In genomic region chr9:37730840-37731239, GRCh38 we compare ENCODE assay signal across 16 cellular contexts. TPM values are rescaled to one million over a fixed set of nuclear protein-coding genes. Genes with fewer than 3 reads are reported as not detected.
DNase-seq lines count a peak whose midpoint lies in the region; ATAC-seq, FAIRE-seq and TF ChIP-seq lines count a peak whose summit lies in the region.
"Had no signal": no experiment of that assay in that cellular context is flagged by ENCODE, and none has a peak within 500 bp of the region (broad histone marks: within the 10 kb centered on the region; RNA-seq: fewer than 3 reads in every experiment).

No MANE protein-coding gene starts in this region.

- no peak overlapping the region for H2AFZ ChIP-seq in GM23338
- no peak overlapping the region for H2AFZ ChIP-seq in K562 (ENCODE audit: low read depth, low read length)

- no peak for TF ChIP-seq EP300 in K562 (IDR thresholded peaks at IDR 0.05; ENCODE audit: low read length)

- no peaks in the 10 kb centered on the region for H3K79me2 ChIP-seq in GM23338 (replicated peaks; ENCODE audit: insufficient read depth)
- no peaks in the 10 kb centered on the region for H3K79me2 ChIP-seq in K562 (ENCODE audit: control insufficient read depth, insufficient read depth, low read length)

- no peaks in the 10 kb centered on the region for H3F3A ChIP-seq in GM23338 (replicated peaks; ENCODE audit: low read depth)

- CTCF ChIA-PET in K562 (lab: Yijun Ruan, JAX; ENCODE audit: low intra/inter-chr PET ratio): no interaction called here

- H3K9ac ChIP-seq in HUES48 (ENCODE audit: low read depth, low read length) (no peak overlapping the region), K562 (ENCODE audit: insufficient read depth in 1 of 2, low read depth in 2 of 2, low read length in 2 of 2) (no peak overlapping the region)

- H4K20me1 ChIP-seq in GM23338 (replicated peaks; ENCODE audit: insufficient read depth) (no peaks in the 10 kb centered on the region), K562 (replicated peaks; ENCODE audit: control insufficient read depth, insufficient read depth, low read length) (no peaks in the 10 kb centered on the region; the same call in 1 of the 2 replicates)

- H3K4me1 ChIP-seq in GM23338 (ENCODE audit: insufficient read depth) (no peaks in the 10 kb centered on the region), HUES48 (ENCODE audit: control insufficient read depth, insufficient read depth, low read length) (no peaks in the 10 kb centered on the region; the same call in 1 of the 2 replicates), K562 (replicated peaks in 1 of 2; ENCODE audit: control insufficient read depth in 2 of 2, insufficient read depth in 2 of 2, low read length in 2 of 2) (no peaks in the 10 kb centered on the region)
- H3K4me1 ChIP-seq: A549, Caco-2 had no signal

- H3K4me2 ChIP-seq in GM23338: no peak overlapping the region
- no peak overlapping the region for H3K4me2 ChIP-seq in K562 (ENCODE audit: insufficient read depth, low read length)
- H3K4me2 ChIP-seq: A549 had no signal

- BruUV-seq in K562 (replicated peaks; lab: Mats Ljungman, UMichigan): no TSS peak

- DNase-seq in GM23338 (ENCODE audit: low spot score) (no peak), K562 (ENCODE audit: extremely low read depth in 1 of 4, low spot score in 3 of 4) (no peak), iPS-NIHi11 (ENCODE audit: low spot score) (peak; percentile 41), NCI-H2029 treated with DMSO at 0.1 percent for 48 hours (lab: John Stamatoyannopoulos, UW) (no peak), T-helper 2 cell (no peak)
- no peak for DNase-seq in activated CD4-positive, alpha-beta T cell treated with anti-CD3 and anti-CD28 coated beads, Interleukin-2, amount 50 U/mL, for 4 hours
- DNase-seq: BE2C; Caco-2; CD8-positive, alpha-beta memory T cell; DMS53; GF-D8 had no signal

- H3K36me3 Mint-ChIP-seq in GM23338 (ENCODE audit: low read depth): no peaks in the 10 kb centered on the region
- H3K36me3 Mint-ChIP-seq: CD8-positive, alpha-beta memory T cell had no signal

- H3K9me3 ChIP-seq in HUES48 (ENCODE audit: control insufficient read depth, insufficient read depth, low read length) (no peaks in the 10 kb centered on the region), K562 (replicated peaks; ENCODE audit: control insufficient read depth, insufficient read depth, low read depth, low read length) (no peaks in the 10 kb centered on the region)
- H3K9me3 ChIP-seq: A549, BE2C, Caco-2 had no signal

- H3K9me3 Mint-ChIP-seq in GM23338: no peaks in the 10 kb centered on the region
- H3K9me3 Mint-ChIP-seq: CD8-positive, alpha-beta memory T cell had no signal

- H3K27ac ChIP-seq in GM23338 (ENCODE audit: low read depth) (no peak overlapping the region), HUES48 (ENCODE audit: low read depth, low read length) (peak overlapping the region; percentile 15), K562 (ENCODE audit: extremely low read depth, low read depth, low read length) (no peak overlapping the region)
- H3K27ac ChIP-seq: A549, HL-60 had no signal

- POLR2A ChIA-PET in K562 (lab: Yijun Ruan, JAX): interaction anchor here (0.6 kb wide), 1 partner anchor 290 kb away, joined by 4 read pairs; no protein-coding TSS in a partner anchor

- ATAC-seq in GM23338 (peak; percentile 81), K562 (no peak)
- ATAC-seq: A549, HCT116 had no signal

- no peak for TF ChIP-seq RAD21 in K562 (CRISPR knock-in tag; conservative IDR thresholded peaks at IDR 0.05 in 1 of 2, IDR thresholded peaks at IDR 0.05 in 1 of 2)

- H3K27me3 Mint-ChIP-seq in GM23338 (ENCODE audit: insufficient read depth, low read depth, poor library complexity): peaks cover 3% of the 10 kb centered on the region

- H3K36me3 ChIP-seq in GM23338 (ENCODE audit: insufficient read depth) (no peaks in the 10 kb centered on the region), HUES48 (ENCODE audit: control insufficient read depth, insufficient read depth, low read length) (no peaks in the 10 kb centered on the region), K562 (ENCODE audit: control insufficient read depth, insufficient read depth, low read length) (no peaks in the 10 kb centered on the region)
- H3K36me3 ChIP-seq: BE2C had no signal

- H3K27ac Mint-ChIP-seq in GM23338: no peak overlapping the region

- no peaks in the 10 kb centered on the region for H3K9me1 ChIP-seq in K562 (ENCODE audit: control insufficient read depth, insufficient read depth, low read length)

- H3K27me3 ChIP-seq in GM23338 (ENCODE audit: insufficient read depth) (no peaks in the 10 kb centered on the region), HUES48 (ENCODE audit: control insufficient read depth, insufficient read depth, low read length) (peaks cover 4% of the 10 kb centered on the region; the same call in 1 of the 2 replicates), K562 (ENCODE audit: control insufficient read depth in 2 of 2, insufficient read depth in 2 of 2, low read length in 2 of 2) (peaks cover 61 to 72% of the 10 kb centered on the region in 2 experiments)
- H3K27me3 ChIP-seq: BE2C had no signal

- in situ Hi-C loops in K562 (cut with MboI): loop anchor here (25.0 kb wide), 1 partner anchor 631 kb away; no protein-coding TSS in a partner anchor

- no peak for TF ChIP-seq POLR2A in K562 (conservative IDR thresholded peaks at IDR 0.05)

- intact Hi-C loops in K562 (cut with micrococcal nuclease): no loop called here

- H3K4me3 ChIP-seq in GM23338 (no peak overlapping the region), HUES48 (ENCODE audit: low read depth, low read length) (no peak overlapping the region), K562 (no peak overlapping the region)
- H3K4me3 ChIP-seq: A549 had no signal

- no peak for FAIRE-seq in K562 (lab: Jason Lieb, UNC)
- FAIRE-seq: A549, GM19239 had no signal

- no peak overlapping the region for H3K4me3 Mint-ChIP-seq in GM23338
- H3K4me3 Mint-ChIP-seq: CD8-positive, alpha-beta memory T cell had no signal

- H3K9me2 ChIP-seq in GM23338 (ENCODE audit: insufficient read depth): no peaks in the 10 kb centered on the region

- peaks cover 9% of the 10 kb centered on the region for H3K4me1 Mint-ChIP-seq in GM23338
- H3K4me1 Mint-ChIP-seq: CD8-positive, alpha-beta memory T cell had no signal

- TF ChIP-seq CTCF in GM23338 (conservative IDR thresholded peaks at IDR 0.05; ENCODE audit: low read depth in 2 of 2) (no peak), K562 (IDR thresholded peaks at IDR 0.05 in 2 of 3, conservative IDR thresholded peaks at IDR 0.05 in 1 of 3; ENCODE audit: insufficient read depth in 2 of 3, low read depth in 1 of 3, low read length in 3 of 3) (no peak)

- WGBS in K562 (ENCODE audit: insufficient coverage, low coverage, missing lambda C conversion rate): 2% methylated on average over 5 of the region's 5 CpGs

TF ChIP-seq in GM23338, 12 proteins besides CTCF, POLR2A, EP300 and RAD21:
- TF ChIP-seq EZH2 (IDR thresholded peaks at IDR 0.05; ENCODE audit: low read depth, unreplicated experiment) (no peak), POLR2AphosphoS5 (IDR thresholded peaks at IDR 0.05; ENCODE audit: low read depth) (no peak), CREB1 (CRISPR knock-in tag; IDR thresholded peaks at IDR 0.05; ENCODE audit: low read depth) (no peak)
TF ChIP-seq in GM23338: peak in this region for 0.

RNA-seq across cellular contexts. Expression of gene TRMT10B, which starts 22.8 kb away (rescaled TPM):
- total RNA-seq in GM23338 (2014; rRNA removed; shearing (Covaris generic)): 3.1 and 3.4 TPM in 2 replicates
- polyA plus RNA-seq in GM23338 (2016; fragmentation: Nextera tagmentation; extraction: Ambion mirVana) (10.8 and 12.2 TPM in 2 replicates), K562 (2011; rRNA removed) (6.9 and 7.7 TPM in 2 replicates), K562 (2014; fragmentation: Illumina TruSeq; extraction: Trizol) (11.5 and 13.4 TPM in 2 replicates), K562 (2014; fragmentation: Nextera tagmentation; extraction: Ambion mirVana) (10 to 100 TPM in 1 of 2 experiments, 1 to 10 TPM in 1; 7.0 to 10.4 TPM), K562 (2014; rRNA removed) (8.0 and 9.3 TPM in 2 replicates)
- total RNA-seq in K562 (2011; cell fraction: chromatin; rRNA removed; ENCODE audit: low replicate concordance): 16.3 and 23.4 TPM in 2 replicates
- 10.7 and 11.2 TPM in 2 replicates for total RNA-seq in K562 (2011; cell fraction: nucleolus; rRNA removed)
- 13.5 and 20.9 TPM in 2 replicates for total RNA-seq in K562 (2011; cell fraction: nucleoplasm; rRNA removed)
- total RNA-seq in K562 (2014; rRNA removed) (2.9 and 5.5 TPM in 2 replicates), K562 (2014; rRNA removed; fragmentation: Illumina TruSeq; extraction: Trizol) (7.4 and 8.7 TPM in 2 replicates), K562 (2015; rRNA removed; fragmentation: Illumina TruSeq; extraction: Trizol) (5.8 and 6.3 TPM in 2 replicates), K562 (2021) (5.7 and 6.4 TPM in 2 replicates)
- polyA plus RNA-seq in K562 (2011; cell fraction: cytosol; rRNA removed): 1.6 and 4.1 TPM in 2 replicates
- polyA plus RNA-seq in K562 (2011; cell fraction: nucleus; rRNA removed): 9.2 and 10.5 TPM in 2 replicates
- polyA plus RNA-seq in K562 (2012): 8.7 and 10.4 TPM in 2 replicates
- polyA minus RNA-seq in K562 (2011; rRNA and poly(A)+ RNA removed): 6.5 and 7.7 TPM in 2 replicates
- 2.4 and 4.7 TPM in 2 replicates for polyA minus RNA-seq in K562 (2011; cell fraction: cytosol; rRNA and poly(A)+ RNA removed)
- polyA minus RNA-seq in K562 (2011; cell fraction: nucleus; rRNA and poly(A)+ RNA removed): 5.9 and 6.3 TPM in 2 replicates

RNA-seq across cellular contexts. Expression of gene EXOSC3, which starts 54.0 kb away (rescaled TPM):
- 59.9 and 62.3 TPM in 2 replicates for total RNA-seq in GM23338 (2014; rRNA removed; shearing (Covaris generic))
- polyA plus RNA-seq in GM23338 (2016; fragmentation: Nextera tagmentation; extraction: Ambion mirVana) (143 and 149 TPM in 2 replicates), K562 (2011; rRNA removed) (50.1 and 85.4 TPM in 2 replicates), K562 (2014; fragmentation: Illumina TruSeq; extraction: Trizol) (79.3 and 90.4 TPM in 2 replicates), K562 (2014; fragmentation: Nextera tagmentation; extraction: Ambion mirVana) (10 to 100 TPM; 18.5 to 29.6 TPM), K562 (2014; rRNA removed) (215 and 266 TPM in 2 replicates)
- total RNA-seq in K562 (2011; cell fraction: chromatin; rRNA removed; ENCODE audit: low replicate concordance): 91.8 and 156 TPM in 2 replicates
- 73.7 and 92.2 TPM in 2 replicates for total RNA-seq in K562 (2011; cell fraction: nucleolus; rRNA removed)
- total RNA-seq in K562 (2011; cell fraction: nucleoplasm; rRNA removed): 73.4 and 120 TPM in 2 replicates
- total RNA-seq in K562 (2014; rRNA removed) (166 and 209 TPM in 2 replicates), K562 (2014; rRNA removed; fragmentation: Illumina TruSeq; extraction: Trizol) (130 and 137 TPM in 2 replicates), K562 (2015; rRNA removed; fragmentation: Illumina TruSeq; extraction: Trizol) (112 and 114 TPM in 2 replicates), K562 (2021) (146 and 151 TPM in 2 replicates)
- 45.0 and 109 TPM in 2 replicates for polyA plus RNA-seq in K562 (2011; cell fraction: cytosol; rRNA removed)
- polyA plus RNA-seq in K562 (2011; cell fraction: nucleus; rRNA removed): 35.9 and 39.2 TPM in 2 replicates
- polyA plus RNA-seq in K562 (2012): 45.6 and 99.5 TPM in 2 replicates
- polyA minus RNA-seq in K562 (2011; rRNA and poly(A)+ RNA removed): 93.7 and 121 TPM in 2 replicates
- polyA minus RNA-seq in K562 (2011; cell fraction: cytosol; rRNA and poly(A)+ RNA removed): 28.9 and 39.3 TPM in 2 replicates
- 126 and 166 TPM in 2 replicates for polyA minus RNA-seq in K562 (2011; cell fraction: nucleus; rRNA and poly(A)+ RNA removed)
